In the genomic region with DNA sequence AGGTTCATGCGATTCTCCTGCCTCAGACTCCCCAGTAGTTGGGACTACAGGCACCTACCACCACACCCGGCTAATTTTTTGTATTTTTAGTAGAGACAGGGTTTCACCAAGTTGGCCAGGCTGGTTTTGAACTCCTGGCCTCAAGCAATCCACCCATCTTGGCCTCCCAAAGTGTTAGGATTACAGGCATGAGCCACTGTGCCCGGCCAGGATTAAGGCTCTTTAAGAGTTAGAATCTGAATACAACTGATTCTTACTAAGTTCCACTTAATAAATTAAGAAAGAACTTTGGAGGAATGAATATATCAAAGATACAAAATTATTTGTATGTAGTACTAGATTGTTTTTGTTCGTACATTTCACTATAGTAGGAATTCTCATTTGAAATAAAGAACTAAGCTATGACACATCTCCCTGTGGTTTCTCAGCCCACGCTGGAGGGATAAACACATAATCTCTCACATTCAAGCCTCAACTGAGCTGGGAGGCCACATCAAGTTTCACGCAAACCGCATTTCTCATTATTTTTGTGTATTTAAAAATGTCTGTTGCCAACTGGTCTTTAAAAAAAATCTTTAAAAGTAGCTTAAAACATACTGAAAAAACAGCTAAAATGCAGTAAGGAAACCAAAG, we compare ENCODE assay signal across 8 cellular contexts. TPM values are rescaled to one million over a fixed set of nuclear protein-coding genes. Genes with fewer than 3 reads are reported as not detected.
DNase-seq lines count a peak whose midpoint lies in the region; ATAC-seq, FAIRE-seq and TF ChIP-seq lines count a peak whose summit lies in the region.

No MANE protein-coding gene starts in this region.

- peak; percentile 83 for FAIRE-seq in K562 (lab: Jason Lieb, UNC)

- ATAC-seq in K562 = peak; percentile 83
- no peak for ATAC-seq in SK-N-SH treated with all-trans-retinoic acid at 6 μM for 48 hours

- no peaks in the 10 kb centered on the region for H3K9me1 ChIP-seq in K562 (ENCODE audit: control insufficient read depth, insufficient read depth, low read length)

- 11% methylated on average over 7 of the region's 7 CpGs for WGBS in K562 (ENCODE audit: insufficient coverage, low coverage, missing lambda C conversion rate)

- no peaks in the 10 kb centered on the region for H4K20me1 ChIP-seq in K562 (replicated peaks; ENCODE audit: control insufficient read depth, insufficient read depth, low read length)

- no peak for TF ChIP-seq CTCF in K562 (IDR thresholded peaks at IDR 0.05 in 2 of 3, conservative IDR thresholded peaks at IDR 0.05 in 1 of 3; ENCODE audit: insufficient read depth in 2 of 3, low read depth in 1 of 3, low read length in 3 of 3)

- in situ Hi-C loops in K562 (cut with MboI) (no loop called here), ACHN (cut with HindIII; ENCODE audit: low pct_ligation_motif_present, low pct_unique_long_range_greater_than_20kb, low sequenced_read_pairs) (no loop called here)

- TF ChIP-seq RAD21 in K562 (CRISPR knock-in tag; conservative IDR thresholded peaks at IDR 0.05 in 1 of 2, IDR thresholded peaks at IDR 0.05 in 1 of 2) = no peak

- H3K9me3 ChIP-seq in SJCRH30 (replicated peaks) (no peaks in the 10 kb centered on the region), K562 (replicated peaks; ENCODE audit: control insufficient read depth, insufficient read depth, low read depth, low read length) (no peaks in the 10 kb centered on the region)

- no TSS peak for BruUV-seq in K562 (replicated peaks; lab: Mats Ljungman, UMichigan)

- CTCF ChIA-PET in K562 (lab: Yijun Ruan, JAX; ENCODE audit: low intra/inter-chr PET ratio) = no interaction called here

- H3K4me2 ChIP-seq in K562 (ENCODE audit: insufficient read depth, low read length) = no peak overlapping the region

- H3K27ac ChIP-seq in SJCRH30 (peak overlapping the region; percentile 40), K562 (ENCODE audit: extremely low read depth, low read depth, low read length) (peak overlapping the region; percentile 68)

- H3K36me3 ChIP-seq in SJCRH30 (no peaks in the 10 kb centered on the region), K562 (ENCODE audit: control insufficient read depth, insufficient read depth, low read length) (peaks cover 20% of the 10 kb centered on the region; the same call in 2 of the 3 replicates)

- TF ChIP-seq EP300 in K562 (IDR thresholded peaks at IDR 0.05; ENCODE audit: low read length) = peak; percentile 43; the same call in 1 of the 2 replicates

- intact Hi-C loops in K562 (cut with micrococcal nuclease) = loop anchor here (5.0 kb wide), 1 partner anchor 541 kb away; no protein-coding TSS in a partner anchor

- POLR2A ChIA-PET in K562 (lab: Yijun Ruan, JAX) = interaction anchor here (0.7 to 1.1 kb wide), 3 partner anchors 8 to 638 kb away, joined by 3 to 4 read pairs (median 3); no protein-coding TSS in a partner anchor

- peak overlapping the region in 1 of 2 experiments; percentile 56; a peak in 2 of 4 replicates for H3K9ac ChIP-seq in K562 (ENCODE audit: insufficient read depth in 1 of 2, low read depth in 2 of 2, low read length in 2 of 2)

- peak overlapping the region; percentile 53 for H2AFZ ChIP-seq in K562 (ENCODE audit: low read depth, low read length)

- DNase-seq in EL = peak; percentile 73
- peak; percentile 39 to 67 for DNase-seq in SJCRH30
- DNase-seq in K562 (ENCODE audit: extremely low read depth in 1 of 4, low spot score in 3 of 4) = peak in 2 of 4 experiments; percentile 70 to 74
- DNase-seq in stimulated activated CD4-positive, alpha-beta T cell treated with anti-CD3 and anti-CD28 coated beads, Interleukin-2, amount 100 ng/mL, for 24 hours = peak; percentile 56 to 65
- no peak for DNase-seq in ACHN
- DNase-seq in NCI-H748 (lab: John Stamatoyannopoulos, UW; ENCODE audit: unreplicated experiment) = no peak
- no peak for DNase-seq in T-helper 9 cell

- H3K79me2 ChIP-seq in K562 (ENCODE audit: control insufficient read depth, insufficient read depth, low read length) = no peaks in the 10 kb centered on the region

- H3K27me3 ChIP-seq in SJCRH30 (no peaks in the 10 kb centered on the region), K562 (ENCODE audit: control insufficient read depth in 2 of 2, insufficient read depth in 2 of 2, low read length in 2 of 2) (no peaks in the 10 kb centered on the region)

- no peak for TF ChIP-seq POLR2A in K562 (conservative IDR thresholded peaks at IDR 0.05)

- H3K4me1 ChIP-seq in SJCRH30 (peaks cover 15% of the 10 kb centered on the region), K562 (replicated peaks in 1 of 2; ENCODE audit: control insufficient read depth in 2 of 2, insufficient read depth in 2 of 2, low read length in 2 of 2) (peaks cover 5 to 21% of the 10 kb centered on the region in 2 experiments; a peak in 3 of 5 replicates)

- no peak overlapping the region for H3K4me3 ChIP-seq in SJCRH30
- H3K4me3 ChIP-seq in K562 = no peak overlapping the region

TF ChIP-seq in K562, 482 proteins besides CTCF, POLR2A, EP300 and RAD21 (continues in another document):
- TF ChIP-seq NFXL1 (CRISPR knock-in tag; IDR thresholded peaks at IDR 0.05) (no peak), ELK3 (CRISPR knock-in tag; IDR thresholded peaks at IDR 0.05) (no peak), DNMT1 (IDR thresholded peaks at IDR 0.05) (no peak), ZNF165 (CRISPR knock-in tag; IDR thresholded peaks at IDR 0.05; ENCODE audit: borderline replicate concordance) (no peak), LEF1 (IDR thresholded peaks at IDR 0.05) (peak; percentile 54; the same call in 1 of the 2 replicates), HSF4 (CRISPR knock-in tag; IDR thresholded peaks at IDR 0.05; ENCODE audit: borderline replicate concordance) (no peak)

TF ChIP-seq in SK-N-SH treated with all-trans-retinoic acid at 6 μM for 48 hours, 23 proteins besides CTCF, POLR2A, EP300 and RAD21:
- TF ChIP-seq ZFP30 (CRISPR knock-in tag; IDR thresholded peaks at IDR 0.05) (no peak), ESRRG (CRISPR knock-in tag; IDR thresholded peaks at IDR 0.05) (no peak)

RNA-seq across cellular contexts. Expression of gene DTNBP1, which starts 34.2 kb away (rescaled TPM):
- 5.4 and 6.2 TPM in 2 replicates for total RNA-seq in SJCRH30 (2014; rRNA removed; shearing (Covaris generic))
- 29.2 and 29.4 TPM in 2 replicates for total RNA-seq in K562 (2011; cell fraction: chromatin; rRNA removed; ENCODE audit: low replicate concordance)
- 15.7 and 16.3 TPM in 2 replicates for total RNA-seq in K562 (2011; cell fraction: nucleolus; rRNA removed)
- total RNA-seq in K562 (2011; cell fraction: nucleoplasm; rRNA removed) = 24.2 and 31.1 TPM in 2 replicates
- total RNA-seq in K562 (2014; rRNA removed) (17.8 and 18.2 TPM in 2 replicates), K562 (2014; rRNA removed; fragmentation: Illumina TruSeq; extraction: Trizol) (15.2 and 16.7 TPM in 2 replicates), K562 (2015; rRNA removed; fragmentation: Illumina TruSeq; extraction: Trizol) (20.4 and 20.7 TPM in 2 replicates), K562 (2021) (37.1 and 37.7 TPM in 2 replicates)
- polyA plus RNA-seq in K562 (2011; rRNA removed) (34.4 and 44.1 TPM in 2 replicates), K562 (2014; fragmentation: Illumina TruSeq; extraction: Trizol) (40.8 and 54.5 TPM in 2 replicates), K562 (2014; fragmentation: Nextera tagmentation; extraction: Ambion mirVana) (10 to 100 TPM; 20.2 to 21.4 TPM), K562 (2014; rRNA removed) (42.1 and 45.4 TPM in 2 replicates)
- polyA plus RNA-seq in K562 (2011; cell fraction: cytosol; rRNA removed) = 45.5 and 47.8 TPM in 2 replicates
- polyA plus RNA-seq in K562 (2011; cell fraction: nucleus; rRNA removed) = 22.0 and 27.6 TPM in 2 replicates
- 50.7 and 54.0 TPM in 2 replicates for polyA plus RNA-seq in K562 (2012)
- polyA minus RNA-seq in K562 (2011; rRNA and poly(A)+ RNA removed) = 19.4 and 24.8 TPM in 2 replicates
- polyA minus RNA-seq in K562 (2011; cell fraction: cytosol; rRNA and poly(A)+ RNA removed) = 13.0 and 18.5 TPM in 2 replicates
- polyA minus RNA-seq in K562 (2011; cell fraction: nucleus; rRNA and poly(A)+ RNA removed) = 7.4 and 12.0 TPM in 2 replicates

Comparison
In these comparisons a context has a peak if more than half of its experiments do, and no peak if none do; other contexts are left out.
1. DNase-seq: peak in EL (single experiment), SJCRH30 (2 of 2) and stimulated activated CD4-positive, alpha-beta T cell treated with anti-CD3 and anti-CD28 coated beads, Interleukin-2, amount 100 ng/mL, for 24 hours (2 of 2); none in ACHN (single experiment), NCI-H748 (single experiment) and T-helper 9 cell (single experiment).